In genomic region chr1:65409927-65410326, GRCh38 we compare ENCODE assay signal across 39 cellular contexts.
"Had no signal": no experiment of that assay in that cellular context is flagged by ENCODE, and none has a peak within 500 bp of the region (broad histone marks: within the 10 kb centered on the region; RNA-seq: fewer than 3 reads in every experiment).

No MANE protein-coding gene starts in this region.

- H3K27ac ChIP-seq: adrenal gland, ascending aorta, body of pancreas, brain microvascular endothelial cell, breast epithelium, cardiac muscle cell had no signal

- H3K9me3 ChIP-seq: adrenal gland, ascending aorta, body of pancreas, breast epithelium had no signal

- ATAC-seq: activated naive CD4-positive, alpha-beta T cell treated with anti-CD3 and anti-CD28 coated beads, Interleukin-2, amount 50 U/mL, for 72 hours; activated naive CD8-positive, alpha-beta T cell treated with anti-CD3 and anti-CD28 coated beads, Interleukin-2, amount 50 U/mL, for 24 hours; activated T-cell treated with anti-CD3 and anti-CD28 coated beads, Interleukin-2, amount 50 U/mL, for 4 hours; activated T-cell treated with anti-CD3 and anti-CD28 coated beads, Interleukin-2, amount 50 U/mL, for 72 hours; activated T-helper 17 cell treated with anti-CD3 and anti-CD28 coated beads, Interleukin-2, amount 50 U/mL, for 72 hours; body of pancreas had no signal

- H3K4me3 ChIP-seq: adrenal gland, ascending aorta, body of pancreas, breast epithelium, cardiac muscle cell had no signal

- H3K4me1 Mint-ChIP-seq: activated naive CD4-positive, alpha-beta T cell treated with anti-CD3 and anti-CD28 coated beads, Interleukin-2, amount 10 ng/mL, durations not matched to agents 7 days and 5 days; activated naive CD4-positive, alpha-beta T cell treated with anti-CD3 and anti-CD28 coated beads, Interleukin-2, amount 50 U/mL, for 24 hours; activated naive CD8-positive, alpha-beta T cell treated with anti-CD3 and anti-CD28 coated beads, Interleukin-2, amount 10 ng/mL, durations not matched to agents 7 days and 5 days; activated T-helper 17 cell treated with anti-CD3 and anti-CD28 coated beads, Interleukin-2, amount 50 U/mL, for 72 hours; brain; central memory CD8-positive, alpha-beta T cell had no signal

- H3K9me3 Mint-ChIP-seq: activated naive CD4-positive, alpha-beta T cell treated with anti-CD3 and anti-CD28 coated beads for 36 hours; activated naive CD4-positive, alpha-beta T cell treated with anti-CD3 and anti-CD28 coated beads, Interleukin-2, amount 10 ng/mL, durations not matched to agents 7 days and 5 days; activated naive CD4-positive, alpha-beta T cell treated with anti-CD3 and anti-CD28 coated beads, Interleukin-2, amount 50 U/mL, for 24 hours; activated naive CD4-positive, alpha-beta T cell treated with anti-CD3 and anti-CD28 coated beads, Interleukin-2, amount 50 U/mL, for 72 hours; activated naive CD8-positive, alpha-beta T cell treated with anti-CD3 and anti-CD28 coated beads for 36 hours; activated naive CD8-positive, alpha-beta T cell treated with anti-CD3 and anti-CD28 coated beads, Interleukin-2, amount 10 ng/mL, durations not matched to agents 7 days and 5 days; activated T-cell treated with anti-CD3 and anti-CD28 coated beads, Interleukin-2, amount 50 U/mL, for 24 hours; activated T-cell treated with anti-CD3 and anti-CD28 coated beads, Interleukin-2, amount 50 U/mL, for 72 hours; activated T-helper 17 cell treated with anti-CD3 and anti-CD28 coated beads, Interleukin-2, amount 50 U/mL, for 72 hours; activated T-helper 2 cell treated with anti-CD3 and anti-CD28 coated beads, Interferon-gamma antibody, Interleukin-2, Interleukin-4, amounts not matched to agents 10 μg/mL and 5 μg/mL and 100 μg/mL, durations not matched to agents 14 hours and 24 hours and 36 hours; brain; central memory CD8-positive, alpha-beta T cell had no signal

- H3K27me3 Mint-ChIP-seq: activated naive CD4-positive, alpha-beta T cell treated with anti-CD3 and anti-CD28 coated beads, Interleukin-2, amount 10 ng/mL, durations not matched to agents 7 days and 5 days; activated naive CD8-positive, alpha-beta T cell treated with anti-CD3 and anti-CD28 coated beads for 36 hours; activated T-cell treated with anti-CD3 and anti-CD28 coated beads, Interleukin-2, amount 50 U/mL, for 24 hours; activated T-helper 17 cell treated with anti-CD3 and anti-CD28 coated beads, Interleukin-2, amount 50 U/mL, for 72 hours; brain; central memory CD8-positive, alpha-beta T cell had no signal

- FAIRE-seq: astrocyte, bronchial epithelial cell had no signal

- H3K36me3 Mint-ChIP-seq: activated naive CD4-positive, alpha-beta T cell treated with anti-CD3 and anti-CD28 coated beads, Interleukin-2, amount 10 ng/mL, durations not matched to agents 7 days and 5 days; activated naive CD4-positive, alpha-beta T cell treated with anti-CD3 and anti-CD28 coated beads, Interleukin-2, amount 50 U/mL, for 72 hours had no signal

- H3K36me3 ChIP-seq: adrenal gland, ascending aorta, brain microvascular endothelial cell, breast epithelium had no signal

- DNase-seq: activated effector memory CD4-positive, alpha-beta T cell treated with anti-CD3 and anti-CD28 coated beads, Interleukin-2, amount 50 U/mL, for 16 hours; activated effector memory CD4-positive, alpha-beta T cell treated with Interleukin-2 at 50 U/mL for 16 hours; activated gamma-delta T cell; activated gamma-delta T cell treated with Interleukin-2 at 50 U/mL for 16 hours; activated naive CD4-positive, alpha-beta T cell; activated naive CD4-positive, alpha-beta T cell treated with anti-CD3 and anti-CD28 coated beads for 36 hours; activated naive CD4-positive, alpha-beta T cell treated with anti-CD3 and anti-CD28 coated beads, Interleukin-2, amount 10 ng/mL, durations not matched to agents 7 days and 5 days; activated naive CD4-positive, alpha-beta T cell treated with anti-CD3 and anti-CD28 coated beads, Interleukin-2, amount 50 U/mL, for 16 hours; activated naive CD8-positive, alpha-beta T cell treated with anti-CD3 and anti-CD28 coated beads for 36 hours; activated naive CD8-positive, alpha-beta T cell treated with anti-CD3 and anti-CD28 coated beads, Interleukin-2, amount 10 ng/mL, durations not matched to agents 7 days and 5 days; activated naive CD8-positive, alpha-beta T cell treated with anti-CD3 and anti-CD28 coated beads, Interleukin-2, amount 50 U/mL, for 24 hours; activated T-cell treated with anti-CD3 and anti-CD28 coated beads, Interleukin-2, amount 50 U/mL, for 1 hour; activated T-cell treated with anti-CD3 and anti-CD28 coated beads, Interleukin-2, amount 50 U/mL, for 24 hours; activated T-cell treated with anti-CD3 and anti-CD28 coated beads, Interleukin-2, amount 50 U/mL, for 4 hours; activated T-cell treated with anti-CD3 and anti-CD28 coated beads, Interleukin-2, amount 50 U/mL, for 48 hours; activated T-cell treated with anti-CD3 and anti-CD28 coated beads, Interleukin-2, amount 50 U/mL, for 72 hours; adrenal gland; amniotic stem cell; amygdala; anterior cingulate cortex; aorta; body of pancreas; brain microvascular endothelial cell; caudate nucleus; central memory CD4-positive, alpha-beta T cell; cerebellar nuclear complex had no signal

- H3K27me3 ChIP-seq: adrenal gland, ascending aorta, body of pancreas, brain microvascular endothelial cell, breast epithelium, cardiac muscle cell had no signal

- H3K4me1 ChIP-seq: adrenal gland, ascending aorta, body of pancreas, breast epithelium had no signal

- H3K27ac Mint-ChIP-seq: activated naive CD4-positive, alpha-beta T cell treated with anti-CD3 and anti-CD28 coated beads for 36 hours; activated naive CD4-positive, alpha-beta T cell treated with anti-CD3 and anti-CD28 coated beads, Interleukin-2, amount 10 ng/mL, durations not matched to agents 7 days and 5 days; activated naive CD4-positive, alpha-beta T cell treated with anti-CD3 and anti-CD28 coated beads, Interleukin-2, amount 50 U/mL, for 24 hours; activated naive CD4-positive, alpha-beta T cell treated with anti-CD3 and anti-CD28 coated beads, Interleukin-2, amount 50 U/mL, for 72 hours; activated naive CD8-positive, alpha-beta T cell; activated naive CD8-positive, alpha-beta T cell treated with anti-CD3 and anti-CD28 coated beads for 36 hours; activated naive CD8-positive, alpha-beta T cell treated with anti-CD3 and anti-CD28 coated beads, Interleukin-2, amount 10 ng/mL, durations not matched to agents 7 days and 5 days; activated naive CD8-positive, alpha-beta T cell treated with anti-CD3 and anti-CD28 coated beads, Interleukin-2, amount 50 U/mL, for 24 hours; activated T-cell treated with anti-CD3 and anti-CD28 coated beads, Interleukin-2, amount 50 U/mL, for 24 hours; activated T-cell treated with anti-CD3 and anti-CD28 coated beads, Interleukin-2, amount 50 U/mL, for 72 hours; activated T-helper 1 cell treated with anti-CD3 and anti-CD28 coated beads, Interleukin-12 subunit alpha, Interleukin-12 subunit beta, Interleukin-2, Interleukin-4 antibody, amounts not matched to agents 30 ng/mL and 10 ng/mL and 1 ng/mL, durations not matched to agents 14 hours and 24 hours and 36 hours; activated T-helper 17 cell treated with anti-CD3 and anti-CD28 coated beads, Interleukin-2, amount 50 U/mL, for 72 hours; activated T-helper 2 cell treated with anti-CD3 and anti-CD28 coated beads, Interferon-gamma antibody, Interleukin-2, Interleukin-4, amounts not matched to agents 10 μg/mL and 5 μg/mL and 100 μg/mL, durations not matched to agents 14 hours and 24 hours and 36 hours; brain had no signal

- H3K4me3 Mint-ChIP-seq: activated naive CD4-positive, alpha-beta T cell treated with anti-CD3 and anti-CD28 coated beads for 36 hours; activated naive CD4-positive, alpha-beta T cell treated with anti-CD3 and anti-CD28 coated beads, Interleukin-2, amount 10 ng/mL, durations not matched to agents 7 days and 5 days; activated naive CD4-positive, alpha-beta T cell treated with anti-CD3 and anti-CD28 coated beads, Interleukin-2, amount 50 U/mL, for 24 hours; activated naive CD8-positive, alpha-beta T cell; activated naive CD8-positive, alpha-beta T cell treated with anti-CD3 and anti-CD28 coated beads for 36 hours; activated naive CD8-positive, alpha-beta T cell treated with anti-CD3 and anti-CD28 coated beads, Interleukin-2, amount 10 ng/mL, durations not matched to agents 7 days and 5 days; activated naive CD8-positive, alpha-beta T cell treated with anti-CD3 and anti-CD28 coated beads, Interleukin-2, amount 50 U/mL, for 24 hours; activated T-cell treated with anti-CD3 and anti-CD28 coated beads, Interleukin-2, amount 50 U/mL, for 24 hours; activated T-cell treated with anti-CD3 and anti-CD28 coated beads, Interleukin-2, amount 50 U/mL, for 4 hours; activated T-cell treated with anti-CD3 and anti-CD28 coated beads, Interleukin-2, amount 50 U/mL, for 72 hours; activated T-helper 1 cell treated with anti-CD3 and anti-CD28 coated beads, Interleukin-12 subunit alpha, Interleukin-12 subunit beta, Interleukin-2, Interleukin-4 antibody, amounts not matched to agents 30 ng/mL and 10 ng/mL and 1 ng/mL, durations not matched to agents 14 hours and 24 hours and 36 hours; activated T-helper 17 cell treated with anti-CD3 and anti-CD28 coated beads, Interleukin-2, amount 50 U/mL, for 72 hours; brain; central memory CD8-positive, alpha-beta T cell had no signal
